Comparison of ENCODE assay signal across 12 cellular contexts in the genomic region with DNA sequence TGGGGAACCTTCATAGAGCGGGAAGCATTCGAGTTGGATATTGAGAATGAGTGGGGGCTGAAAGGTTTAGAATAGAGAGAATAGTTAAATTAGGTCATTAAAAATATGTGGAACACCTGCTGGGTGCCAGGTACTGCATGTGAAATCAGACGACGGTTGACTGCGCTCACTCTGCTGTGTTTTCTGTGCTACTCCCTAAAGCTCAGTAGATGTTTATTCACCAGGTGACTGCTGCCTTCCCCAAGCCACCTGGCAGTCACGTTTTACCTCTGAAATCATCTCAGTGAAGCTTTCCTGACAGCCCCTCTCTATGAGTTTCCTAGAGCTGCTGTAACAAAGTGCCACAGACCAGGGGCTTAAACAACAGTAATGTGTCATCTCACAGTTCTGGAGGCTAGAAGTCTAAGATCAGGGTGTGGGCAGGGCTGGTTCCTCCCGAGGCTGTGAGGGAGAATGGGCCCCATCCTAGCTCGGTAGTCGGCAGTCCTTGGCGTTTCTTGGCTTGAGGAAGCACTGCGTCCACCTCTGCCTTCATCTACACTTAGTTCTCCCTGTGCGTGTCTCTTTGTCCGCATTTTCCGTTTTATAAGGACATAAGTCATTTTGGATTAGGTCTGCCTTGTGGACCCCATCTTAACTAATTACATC. TPM values are rescaled to one million over a fixed set of nuclear protein-coding genes. Genes with fewer than 3 reads are reported as not detected.
A peak's percentile ranks its signal among the peaks of the same experiment; 100 is the strongest.
DNase-seq lines count a peak whose midpoint lies in the region; ATAC-seq, FAIRE-seq and TF ChIP-seq lines count a peak whose summit lies in the region.
"Had no signal": no experiment of that assay in that cellular context is flagged by ENCODE, and none has a peak within 500 bp of the region (broad histone marks: within the 10 kb centered on the region; RNA-seq: fewer than 3 reads in every experiment).

No MANE protein-coding gene starts in this region.

- no peak for FAIRE-seq in HepG2 (lab: Jason Lieb, UNC)

- H3K4me3 Mint-ChIP-seq in activated CD4-positive, alpha-beta memory T cell treated with anti-CD3 and anti-CD28 coated beads, Interleukin-2, amount 10 ng/mL, durations not matched to agents 7 days and 5 days = no peak overlapping the region

- H4K20me1 ChIP-seq in HepG2 (ENCODE audit: insufficient read depth, low read length) (peaks cover 53% of the 10 kb centered on the region), fibroblast of lung (ENCODE audit: control insufficient read depth, extremely low read depth, insufficient read depth, low read length) (no peaks in the 10 kb centered on the region), osteoblast (ENCODE audit: insufficient read depth, low read length) (peaks cover 76% of the 10 kb centered on the region)

- TF ChIP-seq CTCF in liver (IDR thresholded peaks at IDR 0.05; ENCODE audit: low read depth, low read length, missing input control) = no peak
- no peak for TF ChIP-seq CTCF in HepG2 (CRISPR knock-in tag; IDR thresholded peaks at IDR 0.05)
- no peak for TF ChIP-seq CTCF in fibroblast of lung (conservative IDR thresholded peaks at IDR 0.05 in 1 of 2, IDR thresholded peaks at IDR 0.05 in 1 of 2; ENCODE audit: low read depth in 1 of 2, low read length in 2 of 2)
- TF ChIP-seq CTCF in osteoblast (IDR thresholded peaks at IDR 0.05; ENCODE audit: extremely low read depth, low read depth, low read length) = no peak

- no peak overlapping the region for H2AFZ ChIP-seq in HepG2 (ENCODE audit: low read length)
- H2AFZ ChIP-seq in fibroblast of lung (ENCODE audit: low read length) = no peak overlapping the region
- no peak overlapping the region for H2AFZ ChIP-seq in osteoblast (ENCODE audit: low read length)

- H3K4me1 ChIP-seq in liver (ENCODE audit: control insufficient read depth in 4 of 4, insufficient read depth in 4 of 4, low read length in 3 of 4) = peaks cover 16 to 71% (median 52%) of the 10 kb centered on the region in 4 donors
- peaks cover 90% of the 10 kb centered on the region for H3K4me1 ChIP-seq in HepG2 (ENCODE audit: insufficient read depth, low read length)
- peaks cover 12% of the 10 kb centered on the region for H3K4me1 ChIP-seq in fibroblast of lung (ENCODE audit: control insufficient read depth, extremely low read depth, insufficient read depth, low read length)
- H3K4me1 ChIP-seq in osteoblast (ENCODE audit: insufficient read depth, low read length) = peaks cover 28% of the 10 kb centered on the region

- H3K4me2 ChIP-seq in HepG2 (ENCODE audit: low read depth, low read length) (no peak overlapping the region), fibroblast of lung (ENCODE audit: extremely low read depth, insufficient read depth, low read length) (peak overlapping the region; percentile 92), osteoblast (ENCODE audit: insufficient read depth, low read length) (peak overlapping the region; percentile 85)

- no peaks in the 10 kb centered on the region for H3K27me3 ChIP-seq in liver (ENCODE audit: control insufficient read depth in 4 of 4, insufficient read depth in 4 of 4, low read length in 3 of 4)
- H3K27me3 ChIP-seq in HepG2 (ENCODE audit: control insufficient read depth in 1 of 2, insufficient read depth in 2 of 2, low read length in 2 of 2) = no peaks in the 10 kb centered on the region
- no peaks in the 10 kb centered on the region for H3K27me3 ChIP-seq in fibroblast of lung (ENCODE audit: control insufficient read depth, insufficient read depth, low read length)
- no peaks in the 10 kb centered on the region for H3K27me3 ChIP-seq in osteoblast (ENCODE audit: insufficient read depth, low read length)

- 72% methylated on average over 14 of the region's 14 CpGs for WGBS in liver
- WGBS in HepG2 (ENCODE audit: low lambda C conversion rate) = 88% methylated on average over 13 of the region's 14 CpGs

- intact Hi-C loops in HepG2 (cut with micrococcal nuclease; ENCODE audit: unreplicated experiment) = loop anchor here (10.0 kb wide), 2 partner anchors 66 to 114 kb away; a partner anchor contains a TSS

- H3K27ac ChIP-seq in liver (ENCODE audit: low read depth in 1 of 2, low read length in 2 of 2) = peak overlapping the region; percentile 71 to 80
- H3K27ac ChIP-seq in HepG2 (ENCODE audit: extremely low read length, insufficient read depth, low read length) = no peak overlapping the region
- peak overlapping the region; percentile 48 for H3K27ac ChIP-seq in fibroblast of lung (ENCODE audit: insufficient read depth, low read length)
- H3K27ac ChIP-seq in osteoblast (ENCODE audit: low read depth, low read length) = peak overlapping the region; percentile 47

- DNase-seq in HepG2 (ENCODE audit: low spot score) (no peak), fibroblast of lung (ENCODE audit: low read depth in 2 of 2) (no peak), osteoblast (ENCODE audit: insufficient read length, low spot score, missing footprints) (no peak)
- no peak for DNase-seq in activated CD4-positive, alpha-beta memory T cell treated with anti-CD3 and anti-CD28 coated beads, Interleukin-2, amount 10 ng/mL, durations not matched to agents 7 days and 5 days
- DNase-seq: activated CD8-positive, alpha-beta memory T cell treated with anti-CD3 and anti-CD28 coated beads, Interleukin-2, amount 50 U/mL, for 48 hours; AML-193; NCI-H774; SW 1271 had no signal

- H3K36me3 Mint-ChIP-seq in activated CD4-positive, alpha-beta memory T cell treated with anti-CD3 and anti-CD28 coated beads, Interleukin-2, amount 10 ng/mL, durations not matched to agents 7 days and 5 days (ENCODE audit: low read depth) = peaks cover 16% of the 10 kb centered on the region

- CTCF ChIA-PET in HepG2 (lab: Yijun Ruan, JAX; ENCODE audit: low intra/inter-chr PET ratio, low total read pairs) = no interaction called here
- CTCF ChIA-PET in activated CD4-positive, alpha-beta memory T cell treated with anti-CD3 and anti-CD28 coated beads, Interleukin-2, amount 10 ng/mL, durations not matched to agents 7 days and 5 days (lab: Charles Lee) = no interaction called here

- no TSS peak for BruUV-seq in HepG2 (replicated peaks; lab: Mats Ljungman, UMichigan)

- TF ChIP-seq EP300 in HepG2 (IDR thresholded peaks at IDR 0.05; ENCODE audit: low read depth in 2 of 2, low read length in 2 of 2) (no peak), HepG2 (CRISPR knock-in tag; IDR thresholded peaks at IDR 0.05; ENCODE audit: borderline replicate concordance) (no peak)

- H3K79me2 ChIP-seq in HepG2 (ENCODE audit: insufficient read depth, low read length) = peaks cover 95% of the 10 kb centered on the region
- peaks cover 91% of the 10 kb centered on the region for H3K79me2 ChIP-seq in fibroblast of lung (ENCODE audit: control insufficient read depth, insufficient read depth, low read length)
- peaks cover 97% of the 10 kb centered on the region for H3K79me2 ChIP-seq in osteoblast (ENCODE audit: insufficient read depth, low read length)

- TF ChIP-seq RAD21 in liver (IDR thresholded peaks at IDR 0.05) (no peak), HepG2 (CRISPR knock-in tag; IDR thresholded peaks at IDR 0.05) (no peak)

- in situ Hi-C loops in HepG2 (cut with HindIII; ENCODE audit: extremely low pct_ligation_motif_present, low pct_unique_long_range_greater_than_20kb) = no loop called here

- ATAC-seq in HepG2 (no peak), HG03354 (IDR thresholded peaks at IDR 0.05; ENCODE audit: poor library complexity, severe bottlenecking, unreplicated experiment) (no peak), GM18505 (IDR thresholded peaks at IDR 0.05; ENCODE audit: unreplicated experiment) (no peak), esophagus mucosa (no peak)

- H3K27me3 Mint-ChIP-seq in activated CD4-positive, alpha-beta memory T cell treated with anti-CD3 and anti-CD28 coated beads, Interleukin-2, amount 10 ng/mL, durations not matched to agents 7 days and 5 days = no peaks in the 10 kb centered on the region

- peak overlapping the region in 1 of 3 donors; percentile 3 for H3K4me3 ChIP-seq in liver (ENCODE audit: low read depth in 1 of 3, low read length in 3 of 3)
- H3K4me3 ChIP-seq in HepG2 (replicated peaks in 1 of 3; ENCODE audit: insufficient read depth in 1 of 3, low read depth in 2 of 3, low read length in 3 of 3) = no peak overlapping the region
- peak overlapping the region in 3 of 4 experiments; percentile 37 to 55 (median 45) for H3K4me3 ChIP-seq in fibroblast of lung (replicated peaks in 1 of 4; ENCODE audit: control extremely low read depth in 1 of 4, insufficient read depth in 1 of 4, low read depth in 3 of 4, low read length in 4 of 4)
- peak overlapping the region; percentile 55 for H3K4me3 ChIP-seq in osteoblast (ENCODE audit: insufficient read depth, low read length)

- TF ChIP-seq POLR2A in HepG2 (IDR thresholded peaks at IDR 0.05; ENCODE audit: insufficient read depth in 1 of 2, low read depth in 2 of 2, low read length in 2 of 2) (no peak), GM18505 (IDR thresholded peaks at IDR 0.05; ENCODE audit: borderline replicate concordance, extremely low read depth, insufficient read depth, insufficient read length) (no peak)

- H3K9me3 ChIP-seq in liver (ENCODE audit: control insufficient read depth in 4 of 4, low read length in 3 of 4) (no peaks in the 10 kb centered on the region), HepG2 (ENCODE audit: low read length) (no peaks in the 10 kb centered on the region), fibroblast of lung (ENCODE audit: control insufficient read depth, insufficient read depth, low read depth, low read length) (no peaks in the 10 kb centered on the region), osteoblast (ENCODE audit: low read depth, low read length) (no peaks in the 10 kb centered on the region)

- H3K4me1 Mint-ChIP-seq in activated CD4-positive, alpha-beta memory T cell treated with anti-CD3 and anti-CD28 coated beads, Interleukin-2, amount 10 ng/mL, durations not matched to agents 7 days and 5 days = peaks cover 31% of the 10 kb centered on the region

- no peak overlapping the region for H3K27ac Mint-ChIP-seq in activated CD4-positive, alpha-beta memory T cell treated with anti-CD3 and anti-CD28 coated beads, Interleukin-2, amount 10 ng/mL, durations not matched to agents 7 days and 5 days

- H3K9ac ChIP-seq in liver (ENCODE audit: low read depth in 1 of 2, low read length in 2 of 2) (peak overlapping the region; percentile 5 to 21), HepG2 (ENCODE audit: insufficient read depth, low read depth, low read length) (no peak overlapping the region), fibroblast of lung (ENCODE audit: insufficient read depth, low read length) (no peak overlapping the region)

- no peaks in the 10 kb centered on the region for H3K9me3 Mint-ChIP-seq in activated CD4-positive, alpha-beta memory T cell treated with anti-CD3 and anti-CD28 coated beads, Interleukin-2, amount 10 ng/mL, durations not matched to agents 7 days and 5 days

- POLR2A ChIA-PET in HepG2 (lab: Yijun Ruan, JAX) = no interaction called here
- POLR2A ChIA-PET in activated CD4-positive, alpha-beta memory T cell treated with anti-CD3 and anti-CD28 coated beads, Interleukin-2, amount 10 ng/mL, durations not matched to agents 7 days and 5 days (lab: Charles Lee) = no interaction called here

- H3K36me3 ChIP-seq in liver (ENCODE audit: control insufficient read depth in 4 of 4, insufficient read depth in 3 of 4, low read depth in 1 of 4, low read length in 3 of 4) (no peaks in the 10 kb centered on the region), HepG2 (replicated peaks in 1 of 2; ENCODE audit: control insufficient read depth in 1 of 2, insufficient read depth in 2 of 2, low read length in 2 of 2) (no peaks in the 10 kb centered on the region; a peak in 1 of 5 replicates), fibroblast of lung (ENCODE audit: control insufficient read depth, insufficient read depth, low read length) (no peaks in the 10 kb centered on the region), osteoblast (ENCODE audit: insufficient read depth, low read length) (no peaks in the 10 kb centered on the region)

RNA-seq across cellular contexts. Expression of a gene that starts 25.3 kb away (rescaled TPM):
- 100 to 1,000 TPM in 1 of 2 donors, 10 to 100 TPM in 1; 95.5 to 142 TPM for total RNA-seq in liver
- polyA plus RNA-seq in liver = 10 to 100 TPM; 62.2 to 71.3 TPM
- 122 and 133 TPM in 2 replicates for total RNA-seq in HepG2 (2016; rRNA removed; fragmentation: Illumina TruSeq; extraction: Trizol)
- 25.1 and 28.0 TPM in 2 replicates for total RNA-seq in HepG2 (2016; cell fraction: cytosol; rRNA removed; fragmentation: Illumina TruSeq; extraction: Trizol; ENCODE audit: low read depth)
- total RNA-seq in HepG2 (2016; cell fraction: insoluble cytoplasmic fraction; rRNA removed; fragmentation: Illumina TruSeq; extraction: Trizol) = 104 and 117 TPM in 2 replicates
- 56.9 and 59.3 TPM in 2 replicates for total RNA-seq in HepG2 (2016; cell fraction: membrane; rRNA removed; fragmentation: Illumina TruSeq; extraction: Trizol)
- 109 and 119 TPM in 2 replicates for total RNA-seq in HepG2 (2016; cell fraction: nucleus; rRNA removed; fragmentation: Illumina TruSeq; extraction: Trizol)
- 73.9 and 76.3 TPM in 2 replicates for polyA plus RNA-seq in HepG2 (2011; rRNA removed)
- polyA plus RNA-seq in HepG2 (2011; cell fraction: cytosol; rRNA removed) = 48.1 and 66.3 TPM in 2 replicates
- polyA plus RNA-seq in HepG2 (2011; cell fraction: nucleus; rRNA removed) = 210 and 221 TPM in 2 replicates
- 70.7 and 77.6 TPM in 2 replicates for polyA plus RNA-seq in HepG2 (2012)
- polyA plus RNA-seq in HepG2 (2016; cell fraction: cytosol; fragmentation: Illumina TruSeq; extraction: Trizol; ENCODE audit: low read depth) = 11.6 and 13.4 TPM in 2 replicates
- polyA plus RNA-seq in HepG2 (2016; cell fraction: insoluble cytoplasmic fraction; fragmentation: Illumina TruSeq; extraction: Trizol; ENCODE audit: low read depth) = 90.6 and 120 TPM in 2 replicates
- 40.3 and 41.9 TPM in 2 replicates for polyA plus RNA-seq in HepG2 (2016; cell fraction: membrane; fragmentation: Illumina TruSeq; extraction: Trizol; ENCODE audit: low read depth)
- polyA plus RNA-seq in HepG2 (2016; cell fraction: nucleus; fragmentation: Illumina TruSeq; extraction: Trizol; ENCODE audit: insufficient read depth, low read depth) = 163 and 167 TPM in 2 replicates
- 28.2 and 90.0 TPM in 2 replicates for polyA minus RNA-seq in HepG2 (2011; rRNA and poly(A)+ RNA removed; ENCODE audit: low replicate concordance)
- 43.0 and 48.4 TPM in 2 replicates for polyA minus RNA-seq in HepG2 (2011; cell fraction: cytosol; rRNA and poly(A)+ RNA removed)
- polyA minus RNA-seq in HepG2 (2011; cell fraction: nucleus; rRNA and poly(A)+ RNA removed) = 99.5 and 109 TPM in 2 replicates
- total RNA-seq in fibroblast of lung = 123 and 164 TPM in 2 replicates
- polyA plus RNA-seq in fibroblast of lung = 171 and 211 TPM in 2 replicates
- 273 and 299 TPM in 2 replicates for polyA plus RNA-seq in fibroblast of lung (2012)
- polyA minus RNA-seq in fibroblast of lung (ENCODE audit: low replicate concordance) = 212 and 237 TPM in 2 replicates
- total RNA-seq in osteoblast = 200 and 204 TPM in 2 replicates
- 100 to 1,000 TPM; 266 to 277 TPM for total RNA-seq in activated CD4-positive, alpha-beta memory T cell treated with anti-CD3 and anti-CD28 coated beads, Interleukin-2, amount 10 ng/mL, durations not matched to agents 7 days and 5 days
- total RNA-seq in esophagus mucosa = 133 TPM

Comparison
In these comparisons a context has a peak if more than half of its experiments do, and no peak if none do; other contexts are left out.
1. H3K9ac ChIP-seq: peak in liver (2 of 2); none in HepG2 (single experiment) and fibroblast of lung (single experiment).
2. H3K4me3 ChIP-seq: peak in fibroblast of lung (3 of 4) and osteoblast (single experiment); none in HepG2 (0 of 3).